20 cellular contexts compared by ENCODE assay signal in the genomic region with DNA sequence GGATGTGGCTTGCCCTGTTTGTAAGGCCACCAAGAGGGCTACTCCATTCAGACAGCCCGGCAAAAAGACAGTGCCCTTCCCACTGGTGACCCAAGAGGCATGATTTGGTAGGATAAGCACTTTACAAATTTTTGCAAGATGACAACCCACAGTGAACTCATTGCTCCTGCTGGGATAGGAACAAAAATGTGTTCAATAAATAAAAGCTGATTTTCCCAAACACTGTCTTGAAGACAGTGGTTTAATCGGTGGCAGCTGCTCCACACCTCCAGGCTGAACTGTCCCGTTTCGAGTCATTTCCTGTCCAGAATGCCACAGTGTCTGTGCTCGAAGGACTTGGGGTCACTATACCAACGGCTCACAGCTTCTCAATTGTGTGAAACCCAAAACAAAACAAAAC. TPM values are rescaled to one million over a fixed set of nuclear protein-coding genes. Genes with fewer than 3 reads are reported as not detected.
"Had no signal": no experiment of that assay in that cellular context is flagged by ENCODE, and none has a peak within 500 bp of the region (broad histone marks: within the 10 kb centered on the region; RNA-seq: fewer than 3 reads in every experiment).

No MANE protein-coding gene starts in this region.

- H3K27ac Mint-ChIP-seq: activated CD8-positive, alpha-beta T cell treated with anti-CD3 and anti-CD28 coated beads, Interleukin-2, amount 10 ng/mL, durations not matched to agents 7 days and 5 days; activated naive CD4-positive, alpha-beta T cell treated with anti-CD3 and anti-CD28 coated beads, Interleukin-2, amount 50 U/mL, for 24 hours; T-helper 1 cell treated with Interleukin-12 subunit alpha and Interleukin-12 subunit beta and Interleukin-4 antibody, amounts not matched to agents 30 μg/mL and 1 μg/mL, for 36 hours had no signal

- H3K27ac ChIP-seq: breast epithelium had no signal

- H3K4me3 Mint-ChIP-seq: activated CD8-positive, alpha-beta T cell treated with anti-CD3 and anti-CD28 coated beads, Interleukin-2, amount 10 ng/mL, durations not matched to agents 7 days and 5 days; activated naive CD4-positive, alpha-beta T cell treated with anti-CD3 and anti-CD28 coated beads, Interleukin-2, amount 50 U/mL, for 24 hours; T-helper 1 cell treated with Interleukin-12 subunit alpha and Interleukin-12 subunit beta and Interleukin-4 antibody, amounts not matched to agents 30 μg/mL and 1 μg/mL, for 36 hours had no signal

- H3K4me1 ChIP-seq: breast epithelium had no signal

- H3K4me3 ChIP-seq: breast epithelium had no signal

- H3K36me3 ChIP-seq: breast epithelium had no signal

- H3K4me1 Mint-ChIP-seq: activated naive CD4-positive, alpha-beta T cell treated with anti-CD3 and anti-CD28 coated beads, Interleukin-2, amount 50 U/mL, for 24 hours had no signal

- DNase-seq: activated CD4-positive, alpha-beta T cell treated with anti-CD3 and anti-CD28 coated beads for 4 hours; activated CD8-positive, alpha-beta memory T cell treated with anti-CD3 and anti-CD28 coated beads, Interleukin-2, amount 50 U/mL, for 48 hours; activated CD8-positive, alpha-beta T cell treated with anti-CD3 and anti-CD28 coated beads, Interleukin-2, amount 10 ng/mL, durations not matched to agents 7 days and 5 days; activated effector memory CD4-positive, alpha-beta T cell treated with Interleukin-2 at 50 U/mL for 16 hours; activated naive CD4-positive, alpha-beta T cell; activated T-cell treated with anti-CD3 and anti-CD28 coated beads, Interleukin-2, amount 50 U/mL, for 1 hour; aorta; MM.1S; NCI-H1105; NCI-H1436 treated with DMSO at 0.1 percent for 48 hours; NCI-H187; NCI-H2081; NCI-H2227 treated with DMSO at 0.1 percent for 48 hours; NCI-H526; RPMI8226; SHP77 had no signal

RNA-seq across cellular contexts. Expression of gene NPTX2, which starts 45.1 kb away (rescaled TPM):
- total RNA-seq: activated CD8-positive, alpha-beta T cell treated with anti-CD3 and anti-CD28 coated beads, Interleukin-2, amount 10 ng/mL, durations not matched to agents 7 days and 5 days; OCI-LY7 had no signal
